8 cellular contexts compared by ENCODE assay signal in genomic region chr11:57499413-57499982, GRCh38. TPM values are rescaled to one million over a fixed set of nuclear protein-coding genes. Genes with fewer than 3 reads are reported as not detected.
A peak's percentile ranks its signal among the peaks of the same experiment; 100 is the strongest.
DNase-seq lines count a peak whose midpoint lies in the region; ATAC-seq and TF ChIP-seq lines count a peak whose summit lies in the region.

No MANE protein-coding gene starts in this region.

- ATAC-seq in GM18519 (IDR thresholded peaks at IDR 0.05; ENCODE audit: low FRiP score, unreplicated experiment) (peak; percentile 99), HG03039 (IDR thresholded peaks at IDR 0.05; ENCODE audit: unreplicated experiment) (peak; percentile 99)

- H3K36me3 ChIP-seq in ascending aorta (no peaks in the 10 kb centered on the region), left ventricle myocardium inferior (peaks cover 9% of the 10 kb centered on the region), ovary (no peaks in the 10 kb centered on the region)

- TF ChIP-seq EP300 in ovary (IDR thresholded peaks at IDR 0.05): no peak

- H3K9me3 ChIP-seq in ascending aorta (no peaks in the 10 kb centered on the region), left ventricle myocardium inferior (replicated peaks) (no peaks in the 10 kb centered on the region), ovary (no peaks in the 10 kb centered on the region)

- 0 to 2% (median 1%) methylated on average over 34 to 35 of the region's 35 CpGs for WGBS in ovary, 3 donors

- H3K27me3 ChIP-seq in ascending aorta: no peaks in the 10 kb centered on the region
- H3K27me3 ChIP-seq in left ventricle myocardium inferior (ENCODE audit: low read depth): no peaks in the 10 kb centered on the region
- no peaks in the 10 kb centered on the region for H3K27me3 ChIP-seq in ovary

- TF ChIP-seq POLR2A in ovary (IDR thresholded peaks at IDR 0.05): no peak

- DNase-seq in A172 (ENCODE audit: low spot score) (peak; percentile 79), NCI-H526 treated with DMSO at 0.1 percent for 48 hours (lab: John Stamatoyannopoulos, UW) (peak; percentile 73), ascending aorta (ENCODE audit: low spot score in 2 of 2) (peak; percentile 72 to 97), left ventricle myocardium inferior (peak; percentile 98), ovary (peak; percentile 99)
- no peak for DNase-seq in stimulated activated naive CD4-positive, alpha-beta T cell treated with Interleukin-2 at 50 U/mL for 16 hours (lab: John Stamatoyannopoulos, UW)

- H3K4me3 ChIP-seq in ascending aorta (peak overlapping the region; percentile 39 to 55), left ventricle myocardium inferior (peak overlapping the region; percentile 55), ovary (peak overlapping the region; percentile 35)

- TF ChIP-seq CTCF in ascending aorta (IDR thresholded peaks at IDR 0.05) (no peak), left ventricle myocardium inferior (IDR thresholded peaks at IDR 0.05; ENCODE audit: borderline replicate concordance) (no peak), ovary (IDR thresholded peaks at IDR 0.05) (no peak)

- H3K27ac ChIP-seq in ascending aorta: peak overlapping the region; percentile 71 to 77
- peak overlapping the region; percentile 92 for H3K27ac ChIP-seq in left ventricle myocardium inferior (replicated peaks)
- peak overlapping the region; percentile 26 to 82 for H3K27ac ChIP-seq in ovary

- intact Hi-C loops in ascending aorta (cut with DNase I): loop anchor here (2.0 to 10.0 kb wide), 3 partner anchors 15 to 175 kb away; partner anchors contain the start of genes SLC43A1, TIMM10 and TNKS1BP1
- intact Hi-C loops in left ventricle myocardium inferior (cut with micrococcal nuclease): no loop called here
- intact Hi-C loops in ovary (cut with DNase I): no loop called here

- H3K4me1 ChIP-seq in ascending aorta: peaks cover 4 to 12% of the 10 kb centered on the region in 2 donors
- peaks cover 43% of the 10 kb centered on the region for H3K4me1 ChIP-seq in left ventricle myocardium inferior
- peaks cover 15% of the 10 kb centered on the region for H3K4me1 ChIP-seq in ovary (ENCODE audit: insufficient read depth)

RNA-seq across cellular contexts. Expression of gene SLC43A1, which starts 16.0 kb away (rescaled TPM):
- 3.4 and 5.2 TPM in 2 replicates for total RNA-seq in A172 (2014; rRNA removed; shearing (Covaris generic))
- total RNA-seq in ascending aorta: 18.4 TPM
- 4.3 TPM for total RNA-seq in left ventricle myocardium inferior
- total RNA-seq in ovary: 10 to 100 TPM; 11.5 to 23.5 (median 18.6) TPM
- polyA plus RNA-seq in ovary: 10 to 100 TPM; 14.8 to 30.4 TPM

RNA-seq across cellular contexts. Expression of gene TIMM10, which starts 31.1 kb away (rescaled TPM):
- 59.7 and 95.9 TPM in 2 replicates for total RNA-seq in A172 (2014; rRNA removed; shearing (Covaris generic))
- total RNA-seq in ascending aorta: not detected
- total RNA-seq in left ventricle myocardium inferior: 61.0 TPM
- 10 to 100 TPM; 23.4 to 42.0 (median 38.0) TPM for total RNA-seq in ovary
- 10 to 100 TPM; 32.0 to 36.2 TPM for polyA plus RNA-seq in ovary

RNA-seq across cellular contexts. Expression of gene SMTNL1, which starts 37.9 kb away (rescaled TPM):
- total RNA-seq in A172 (2014; rRNA removed; shearing (Covaris generic)): not detected in 2 replicates
- not detected for total RNA-seq in ascending aorta
- total RNA-seq in left ventricle myocardium inferior: not detected
- not detected for total RNA-seq in ovary
- not detected for polyA plus RNA-seq in ovary

RNA-seq across cellular contexts. Expression of gene RTN4RL2, which starts 39.2 kb away (rescaled TPM):
- 0.64 and 1.6 TPM in 2 replicates for total RNA-seq in A172 (2014; rRNA removed; shearing (Covaris generic))
- total RNA-seq in ascending aorta: 0.64 TPM
- total RNA-seq in left ventricle myocardium inferior: 1.3 TPM
- 1 to 10 TPM in 2 of 7 donors, under 1 TPM in 5; 0.23 to 2.0 (median 0.83) TPM for total RNA-seq in ovary
- under 1 TPM in 1 of 2 donors, not detected in 1; 0.53 TPM for polyA plus RNA-seq in ovary

Comparison
In these comparisons a context has a peak if more than half of its experiments do, and no peak if none do; other contexts are left out.
1. RNA of gene TIMM10, which starts 31.1 kb away (total RNA-seq): 59.7 to 95.9 TPM in A172, 61.0 TPM in left ventricle myocardium inferior (single experiment) and 23.4 to 42.0 TPM in ovary; not detected in ascending aorta (single experiment); every median in the first group is over 10 times any median in the second.
2. Peak in every context shown above with its lines, with median percentiles within 50 percentile points of each other: H3K27ac ChIP-seq and H3K4me3 ChIP-seq.